Comparison of ENCODE assay signal across 20 cellular contexts in genomic region chr21:43777953-43778352, GRCh38. TPM values are rescaled to one million over a fixed set of nuclear protein-coding genes. Genes with fewer than 3 reads are reported as not detected.
DNase-seq lines count a peak whose midpoint lies in the region; ATAC-seq, FAIRE-seq and TF ChIP-seq lines count a peak whose summit lies in the region.
"Had no signal": no experiment of that assay in that cellular context is flagged by ENCODE, and none has a peak within 500 bp of the region (broad histone marks: within the 10 kb centered on the region; RNA-seq: fewer than 3 reads in every experiment).

No MANE protein-coding gene starts in this region.

- H3K9me3 ChIP-seq in HepG2 (ENCODE audit: low read length), result no peaks in the 10 kb centered on the region
- no peaks in the 10 kb centered on the region for H3K9me3 ChIP-seq in right lobe of liver
- H3K9me3 ChIP-seq in esophagus squamous epithelium, result no peaks in the 10 kb centered on the region
- no peaks in the 10 kb centered on the region for H3K9me3 ChIP-seq in testis
- H3K9me3 ChIP-seq in gastrocnemius medialis, result no peaks in the 10 kb centered on the region
- H3K9me3 ChIP-seq: gastroesophageal sphincter, ovary, vagina had no signal

- TF ChIP-seq EP300 in HepG2 (IDR thresholded peaks at IDR 0.05; ENCODE audit: low read depth in 2 of 2, low read length in 2 of 2), result no peak
- TF ChIP-seq EP300 in HepG2 (CRISPR knock-in tag; IDR thresholded peaks at IDR 0.05; ENCODE audit: borderline replicate concordance), result no peak

- no peak for FAIRE-seq in HepG2 (lab: Jason Lieb, UNC)
- FAIRE-seq: endometrium, H54, small intestine had no signal

- CTCF ChIA-PET in HepG2 (lab: Yijun Ruan, JAX; ENCODE audit: low intra/inter-chr PET ratio, low total read pairs) (no interaction called here), WTC11 (lab: Charles Lee) (no interaction called here)

- H3K4me1 ChIP-seq in HepG2 (ENCODE audit: insufficient read depth, low read length) (peaks cover 76% of the 10 kb centered on the region), right lobe of liver (peaks cover 0 to 21% (median 9%) of the 10 kb centered on the region in 4 donors), esophagus squamous epithelium (peaks cover 11 to 88% (median 38%) of the 10 kb centered on the region in 3 donors), testis (peaks cover 12% of the 10 kb centered on the region), gastrocnemius medialis (peaks cover 14 to 15% of the 10 kb centered on the region in 2 donors)

- no peak for ATAC-seq in HepG2
- no peak for ATAC-seq in right lobe of liver
- ATAC-seq in WTC11, result no peak
- no peak for ATAC-seq in GM18498 (IDR thresholded peaks at IDR 0.05; ENCODE audit: unreplicated experiment)
- ATAC-seq in gastrocnemius medialis, result no peak
- no peak for ATAC-seq in HG03442 (IDR thresholded peaks at IDR 0.05; ENCODE audit: unreplicated experiment)
- ATAC-seq: gastroesophageal sphincter had no signal

- H3K9me3 Mint-ChIP-seq in WTC11, result no peaks in the 10 kb centered on the region
- H3K9me3 Mint-ChIP-seq: memory B cell had no signal

- TF ChIP-seq POLR2A in HepG2 (IDR thresholded peaks at IDR 0.05; ENCODE audit: insufficient read depth in 1 of 2, low read depth in 2 of 2, low read length in 2 of 2) (no peak), right lobe of liver (IDR thresholded peaks at IDR 0.05) (no peak), esophagus squamous epithelium (IDR thresholded peaks at IDR 0.05) (no peak), testis (IDR thresholded peaks at IDR 0.05) (no peak), gastrocnemius medialis (IDR thresholded peaks at IDR 0.05) (no peak)

- TF ChIP-seq CTCF in HepG2 (CRISPR knock-in tag; IDR thresholded peaks at IDR 0.05), result no peak
- TF ChIP-seq CTCF in right lobe of liver (IDR thresholded peaks at IDR 0.05), result no peak
- TF ChIP-seq CTCF in WTC11 (IDR thresholded peaks at IDR 0.05), result no peak
- TF ChIP-seq CTCF in esophagus squamous epithelium (IDR thresholded peaks at IDR 0.05), result no peak
- TF ChIP-seq CTCF in testis (IDR thresholded peaks at IDR 0.05), result no peak
- TF ChIP-seq CTCF in gastrocnemius medialis (IDR thresholded peaks at IDR 0.05 in 4 of 5, conservative IDR thresholded peaks at IDR 0.05 in 1 of 5), result no peak

- H3K9ac ChIP-seq in HepG2 (ENCODE audit: insufficient read depth, low read depth, low read length), result peak overlapping the region; percentile 17; the same call in 1 of the 2 replicates

- H2AFZ ChIP-seq in HepG2 (ENCODE audit: low read length), result no peak overlapping the region

- no peaks in the 10 kb centered on the region for H4K20me1 ChIP-seq in HepG2 (ENCODE audit: insufficient read depth, low read length)

- peak overlapping the region in 1 of 3 experiments; percentile 53; a peak in 3 of 6 replicates for H3K4me3 ChIP-seq in HepG2 (replicated peaks in 1 of 3; ENCODE audit: insufficient read depth in 1 of 3, low read depth in 2 of 3, low read length in 3 of 3)
- H3K4me3 ChIP-seq in right lobe of liver, result no peak overlapping the region
- no peak overlapping the region for H3K4me3 ChIP-seq in esophagus squamous epithelium
- no peak overlapping the region for H3K4me3 ChIP-seq in testis
- H3K4me3 ChIP-seq in gastrocnemius medialis, result no peak overlapping the region
- H3K4me3 ChIP-seq: gastroesophageal sphincter, ovary, vagina had no signal

- DNase-seq in HepG2 (ENCODE audit: low spot score) (no peak), right lobe of liver (no peak), WTC11 (ENCODE audit: low spot score) (no peak), esophagus squamous epithelium (lab: John Stamatoyannopoulos, UW) (no peak), testis (no peak), gastrocnemius medialis (no peak)
- DNase-seq: activated CD8-positive, alpha-beta memory T cell treated with anti-CD3 and anti-CD28 coated beads for 24 hours; central memory CD4-positive, alpha-beta T cell; KG1; NCI-H446; ovary; small intestine; stimulated activated naive CD4-positive, alpha-beta T cell had no signal

- BruUV-seq in HepG2 (replicated peaks; lab: Mats Ljungman, UMichigan), result no TSS peak

- POLR2A ChIA-PET in HepG2 (lab: Yijun Ruan, JAX), result no interaction called here
- POLR2A ChIA-PET in WTC11 (lab: Charles Lee), result interaction anchor here (0.5 kb wide), 1 partner anchor 186 kb away, joined by 5 read pairs; no protein-coding TSS in a partner anchor

- H3K79me2 ChIP-seq in HepG2 (ENCODE audit: insufficient read depth, low read length), result peaks cover 12% of the 10 kb centered on the region

- intact Hi-C loops in HepG2 (cut with micrococcal nuclease; ENCODE audit: unreplicated experiment) (loop anchor here (10.0 kb wide), 1 partner anchor 73 kb away; no protein-coding TSS in a partner anchor), right lobe of liver (cut with DNase I) (loop anchor here in 1 of 2 donors (10.0 kb wide), 1 partner anchor 73 kb away; no protein-coding TSS in a partner anchor), esophagus squamous epithelium (cut with DNase I) (no loop called here), testis (cut with DNase I; ENCODE audit: low total_unique reads) (no loop called here), gastrocnemius medialis (cut with DNase I; ENCODE audit: low total_unique reads) (loop anchor here (5.0 kb wide), 1 partner anchor 806 kb away; the partner anchor contains the start of gene PKNOX1)

- in situ Hi-C loops in HepG2 (cut with HindIII; ENCODE audit: extremely low pct_ligation_motif_present, low pct_unique_long_range_greater_than_20kb) (no loop called here), gastrocnemius medialis (cut with MboI; ENCODE audit: low sequenced_read_pairs in 4 of 4) (loop anchor here in 1 of 4 donors (10.0 kb wide), 1 partner anchor 53 kb away; no protein-coding TSS in a partner anchor)

- H3K27me3 ChIP-seq in HepG2 (ENCODE audit: control insufficient read depth in 1 of 2, insufficient read depth in 2 of 2, low read length in 2 of 2) (no peaks in the 10 kb centered on the region), right lobe of liver (no peaks in the 10 kb centered on the region), esophagus squamous epithelium (no peaks in the 10 kb centered on the region), testis (no peaks in the 10 kb centered on the region), gastrocnemius medialis (no peaks in the 10 kb centered on the region)
- H3K27me3 ChIP-seq: gastroesophageal sphincter, ovary, vagina had no signal

- peaks cover 2% of the 10 kb centered on the region; the same call in 1 of the 2 replicates for H3K27me3 Mint-ChIP-seq in WTC11 (ENCODE audit: low read depth)
- H3K27me3 Mint-ChIP-seq: memory B cell had no signal

- H3K4me2 ChIP-seq in HepG2 (ENCODE audit: low read depth, low read length), result peak overlapping the region; percentile 61

- H3K27ac ChIP-seq in HepG2 (ENCODE audit: extremely low read length, insufficient read depth, low read length) (no peak overlapping the region), right lobe of liver (no peak overlapping the region), esophagus squamous epithelium (peak overlapping the region; percentile 77 to 99 (median 90)), testis (peak overlapping the region; percentile 53 to 64), gastrocnemius medialis (no peak overlapping the region)
- H3K27ac ChIP-seq: gastroesophageal sphincter, ovary, vagina had no signal

- 0 out of 2 replicates have a peak overlapping the region, but pooled peaks have one; percentile 78 for H3K27ac Mint-ChIP-seq in WTC11
- H3K27ac Mint-ChIP-seq: memory B cell had no signal

- peaks cover 35% of the 10 kb centered on the region for H3K4me1 Mint-ChIP-seq in WTC11

- H3K4me3 Mint-ChIP-seq in WTC11, result peak overlapping the region; percentile 92; the same call in 1 of the 2 replicates

- TF ChIP-seq RAD21 in HepG2 (CRISPR knock-in tag; IDR thresholded peaks at IDR 0.05), result no peak

- peaks cover 13% of the 10 kb centered on the region for H3K36me3 Mint-ChIP-seq in WTC11

- H3K36me3 ChIP-seq in HepG2 (replicated peaks in 1 of 2; ENCODE audit: control insufficient read depth in 1 of 2, insufficient read depth in 2 of 2, low read length in 2 of 2) (peaks cover 3 to 13% of the 10 kb centered on the region in 2 experiments; a peak in 3 of 5 replicates), right lobe of liver (peaks cover 5 to 14% (median 11%) of the 10 kb centered on the region in 4 donors), esophagus squamous epithelium (peaks cover 0 to 24% (median 6%) of the 10 kb centered on the region in 3 donors), testis (ENCODE audit: low read depth, missing control alignments) (no peaks in the 10 kb centered on the region), gastrocnemius medialis (peaks cover 0 to 19% of the 10 kb centered on the region in 2 donors)
- H3K36me3 ChIP-seq: ovary had no signal

- 48% methylated on average over 3 of the region's 5 CpGs for WGBS in HepG2 (ENCODE audit: low lambda C conversion rate)
- 90% methylated on average over 2 of the region's 5 CpGs for WGBS in right lobe of liver (ENCODE audit: insufficient coverage, low coverage, low lambda C conversion rate, missing lambda C conversion rate)
- WGBS in esophagus squamous epithelium, 2 donors, result 88% methylated on average over 1 of the region's 5 CpGs; no CpG with 5 or more reads in 1 of the 2 donors
- WGBS in testis, 2 donors, result 87 to 100% methylated on average over 3 to 5 of the region's 5 CpGs

RNA-seq across cellular contexts. Expression of gene CSTB, which starts 1.8 kb away (rescaled TPM):
- total RNA-seq in HepG2 (2016; rRNA removed; fragmentation: Illumina TruSeq; extraction: Trizol) (11.7 and 15.8 TPM in 2 replicates), right lobe of liver (100 to 1,000 TPM in 1 of 6 experiments, 10 to 100 TPM in 5; 16.6 to 137 (median 23.2) TPM), WTC11 (2021) (35.2 to 38.6 TPM (median 36.1 TPM) in 3 replicates), esophagus squamous epithelium (100 to 1,000 TPM; 375 to 700 (median 481) TPM), testis (10 to 100 TPM; 23.9 to 31.0 TPM), gastrocnemius medialis (1 to 10 TPM; 1.3 to 5.9 (median 5.2) TPM)
- 8.0 and 9.1 TPM in 2 replicates for total RNA-seq in HepG2 (2016; cell fraction: cytosol; rRNA removed; fragmentation: Illumina TruSeq; extraction: Trizol; ENCODE audit: low read depth)
- 11.9 and 14.9 TPM in 2 replicates for total RNA-seq in HepG2 (2016; cell fraction: insoluble cytoplasmic fraction; rRNA removed; fragmentation: Illumina TruSeq; extraction: Trizol)
- 9.8 and 11.8 TPM in 2 replicates for total RNA-seq in HepG2 (2016; cell fraction: membrane; rRNA removed; fragmentation: Illumina TruSeq; extraction: Trizol)
- 6.6 and 7.1 TPM in 2 replicates for total RNA-seq in HepG2 (2016; cell fraction: nucleus; rRNA removed; fragmentation: Illumina TruSeq; extraction: Trizol)
- polyA plus RNA-seq in HepG2 (2011; rRNA removed) (94.1 and 110 TPM in 2 replicates), testis (ENCODE audit: insufficient read depth, low read depth, low replicate concordance) (49.5 TPM)
- polyA plus RNA-seq in HepG2 (2011; cell fraction: cytosol; rRNA removed), result 129 and 137 TPM in 2 replicates
- polyA plus RNA-seq in HepG2 (2011; cell fraction: nucleus; rRNA removed), result 53.4 and 59.2 TPM in 2 replicates
- 58.7 and 69.9 TPM in 2 replicates for polyA plus RNA-seq in HepG2 (2012)
- polyA plus RNA-seq in HepG2 (2016; cell fraction: cytosol; fragmentation: Illumina TruSeq; extraction: Trizol; ENCODE audit: low read depth), result 34.3 and 43.0 TPM in 2 replicates
- polyA plus RNA-seq in HepG2 (2016; cell fraction: insoluble cytoplasmic fraction; fragmentation: Illumina TruSeq; extraction: Trizol; ENCODE audit: low read depth), result 53.0 and 57.2 TPM in 2 replicates
- polyA plus RNA-seq in HepG2 (2016; cell fraction: membrane; fragmentation: Illumina TruSeq; extraction: Trizol; ENCODE audit: low read depth), result 32.8 and 40.2 TPM in 2 replicates
- 34.9 and 36.2 TPM in 2 replicates for polyA plus RNA-seq in HepG2 (2016; cell fraction: nucleus; fragmentation: Illumina TruSeq; extraction: Trizol; ENCODE audit: insufficient read depth, low read depth)
- polyA minus RNA-seq in HepG2 (2011; rRNA and poly(A)+ RNA removed; ENCODE audit: low replicate concordance), result 37.2 and 51.7 TPM in 2 replicates
- polyA minus RNA-seq in HepG2 (2011; cell fraction: cytosol; rRNA and poly(A)+ RNA removed), result 24.0 and 25.6 TPM in 2 replicates
- 9.0 and 15.4 TPM in 2 replicates for polyA minus RNA-seq in HepG2 (2011; cell fraction: nucleus; rRNA and poly(A)+ RNA removed)

RNA-seq across cellular contexts. Expression of gene RRP1, which starts 11.4 kb away (rescaled TPM):
- 24.6 and 35.1 TPM in 2 replicates for total RNA-seq in HepG2 (2016; rRNA removed; fragmentation: Illumina TruSeq; extraction: Trizol)
- total RNA-seq in HepG2 (2016; cell fraction: cytosol; rRNA removed; fragmentation: Illumina TruSeq; extraction: Trizol; ENCODE audit: low read depth), result 16.9 and 17.1 TPM in 2 replicates
- 24.1 and 32.9 TPM in 2 replicates for total RNA-seq in HepG2 (2016; cell fraction: insoluble cytoplasmic fraction; rRNA removed; fragmentation: Illumina TruSeq; extraction: Trizol)
- 10.3 and 11.2 TPM in 2 replicates for total RNA-seq in HepG2 (2016; cell fraction: membrane; rRNA removed; fragmentation: Illumina TruSeq; extraction: Trizol)
- 29.9 and 34.8 TPM in 2 replicates for total RNA-seq in HepG2 (2016; cell fraction: nucleus; rRNA removed; fragmentation: Illumina TruSeq; extraction: Trizol)
- polyA plus RNA-seq in HepG2 (2011; rRNA removed), result 20.1 and 22.2 TPM in 2 replicates
- 11.2 and 11.3 TPM in 2 replicates for polyA plus RNA-seq in HepG2 (2011; cell fraction: cytosol; rRNA removed)
- 110 and 114 TPM in 2 replicates for polyA plus RNA-seq in HepG2 (2011; cell fraction: nucleus; rRNA removed)
- polyA plus RNA-seq in HepG2 (2012), result 22.7 and 27.0 TPM in 2 replicates
- 3.0 and 3.7 TPM in 2 replicates for polyA plus RNA-seq in HepG2 (2016; cell fraction: cytosol; fragmentation: Illumina TruSeq; extraction: Trizol; ENCODE audit: low read depth)
- polyA plus RNA-seq in HepG2 (2016; cell fraction: insoluble cytoplasmic fraction; fragmentation: Illumina TruSeq; extraction: Trizol; ENCODE audit: low read depth), result 25.7 and 32.8 TPM in 2 replicates
- polyA plus RNA-seq in HepG2 (2016; cell fraction: membrane; fragmentation: Illumina TruSeq; extraction: Trizol; ENCODE audit: low read depth), result 4.3 and 6.1 TPM in 2 replicates
- polyA plus RNA-seq in HepG2 (2016; cell fraction: nucleus; fragmentation: Illumina TruSeq; extraction: Trizol; ENCODE audit: insufficient read depth, low read depth), result 70.6 and 74.1 TPM in 2 replicates
- 9.8 and 26.9 TPM in 2 replicates for polyA minus RNA-seq in HepG2 (2011; rRNA and poly(A)+ RNA removed; ENCODE audit: low replicate concordance)
- 5.9 and 9.7 TPM in 2 replicates for polyA minus RNA-seq in HepG2 (2011; cell fraction: cytosol; rRNA and poly(A)+ RNA removed)
- 27.0 and 37.2 TPM in 2 replicates for polyA minus RNA-seq in HepG2 (2011; cell fraction: nucleus; rRNA and poly(A)+ RNA removed)
- total RNA-seq in right lobe of liver, result 10 to 100 TPM in 4 of 6 experiments, 1 to 10 TPM in 2; 8.8 to 25.1 (median 12.9) TPM
- total RNA-seq in WTC11 (2021), result 45.0 to 53.0 TPM (median 45.9 TPM) in 3 replicates
- total RNA-seq in esophagus squamous epithelium, result 10 to 100 TPM; 22.5 to 37.2 (median 30.4) TPM
- 10 to 100 TPM; 33.6 to 40.2 TPM for total RNA-seq in testis
- 21.1 TPM for polyA plus RNA-seq in testis (ENCODE audit: insufficient read depth, low read depth, low replicate concordance)
- 10 to 100 TPM; 17.5 to 32.0 (median 25.1) TPM for total RNA-seq in gastrocnemius medialis

RNA-seq across cellular contexts. Expression of gene PDXK, which starts 59.0 kb away (rescaled TPM):
- total RNA-seq in HepG2 (2016; rRNA removed; fragmentation: Illumina TruSeq; extraction: Trizol) (114 and 151 TPM in 2 replicates), right lobe of liver (10 to 100 TPM; 52.9 to 87.5 (median 58.9) TPM), WTC11 (2021) (116 to 123 TPM (median 120 TPM) in 3 replicates), esophagus squamous epithelium (100 to 1,000 TPM in 2 of 4 donors, 10 to 100 TPM in 2; 42.9 to 114 (median 82.0) TPM), testis (100 to 1,000 TPM; 277 to 327 TPM), gastrocnemius medialis (10 to 100 TPM; 12.4 to 39.2 (median 21.9) TPM)
- 28.6 and 35.2 TPM in 2 replicates for total RNA-seq in HepG2 (2016; cell fraction: cytosol; rRNA removed; fragmentation: Illumina TruSeq; extraction: Trizol; ENCODE audit: low read depth)
- 115 and 149 TPM in 2 replicates for total RNA-seq in HepG2 (2016; cell fraction: insoluble cytoplasmic fraction; rRNA removed; fragmentation: Illumina TruSeq; extraction: Trizol)
- 62.0 and 68.5 TPM in 2 replicates for total RNA-seq in HepG2 (2016; cell fraction: membrane; rRNA removed; fragmentation: Illumina TruSeq; extraction: Trizol)
- 61.1 and 71.3 TPM in 2 replicates for total RNA-seq in HepG2 (2016; cell fraction: nucleus; rRNA removed; fragmentation: Illumina TruSeq; extraction: Trizol)
- polyA plus RNA-seq in HepG2 (2011; rRNA removed) (165 and 184 TPM in 2 replicates), testis (ENCODE audit: insufficient read depth, low read depth, low replicate concordance) (871 TPM)
- polyA plus RNA-seq in HepG2 (2011; cell fraction: cytosol; rRNA removed), result 146 and 162 TPM in 2 replicates
- polyA plus RNA-seq in HepG2 (2011; cell fraction: nucleus; rRNA removed), result 215 and 264 TPM in 2 replicates
- 82.4 and 87.9 TPM in 2 replicates for polyA plus RNA-seq in HepG2 (2012)
- polyA plus RNA-seq in HepG2 (2016; cell fraction: cytosol; fragmentation: Illumina TruSeq; extraction: Trizol; ENCODE audit: low read depth), result 45.4 and 55.7 TPM in 2 replicates
- 135 and 141 TPM in 2 replicates for polyA plus RNA-seq in HepG2 (2016; cell fraction: insoluble cytoplasmic fraction; fragmentation: Illumina TruSeq; extraction: Trizol; ENCODE audit: low read depth)
- 56.2 and 56.5 TPM in 2 replicates for polyA plus RNA-seq in HepG2 (2016; cell fraction: membrane; fragmentation: Illumina TruSeq; extraction: Trizol; ENCODE audit: low read depth)
- polyA plus RNA-seq in HepG2 (2016; cell fraction: nucleus; fragmentation: Illumina TruSeq; extraction: Trizol; ENCODE audit: insufficient read depth, low read depth), result 113 and 114 TPM in 2 replicates
- 159 and 241 TPM in 2 replicates for polyA minus RNA-seq in HepG2 (2011; rRNA and poly(A)+ RNA removed; ENCODE audit: low replicate concordance)
- polyA minus RNA-seq in HepG2 (2011; cell fraction: cytosol; rRNA and poly(A)+ RNA removed), result 48.1 and 61.1 TPM in 2 replicates
- polyA minus RNA-seq in HepG2 (2011; cell fraction: nucleus; rRNA and poly(A)+ RNA removed), result 60.5 and 61.0 TPM in 2 replicates

Comparison
In these comparisons a context has a peak if more than half of its experiments do, and no peak if none do; other contexts are left out.
1. H3K27ac ChIP-seq: peak in esophagus squamous epithelium (4 of 4) and testis (2 of 2); none in HepG2 (single experiment), right lobe of liver (0 of 3) and gastrocnemius medialis (0 of 4).
2. intact Hi-C loops: an anchor here in HepG2 (10.0 kb wide) and gastrocnemius medialis (5.0 kb wide); none called in esophagus squamous epithelium and testis.